Comparison of ENCODE assay signal across 8 cellular contexts in genomic region chr11:46808804-46809431, GRCh38. TPM values are rescaled to one million over a fixed set of nuclear protein-coding genes. Genes with fewer than 3 reads are reported as not detected.
DNase-seq lines count a peak whose midpoint lies in the region; ATAC-seq and TF ChIP-seq lines count a peak whose summit lies in the region.

No MANE protein-coding gene starts in this region.

- TF ChIP-seq CTCF in chondrocyte (IDR thresholded peaks at IDR 0.05) (peak; percentile 82), progenitor cell of endocrine pancreas (IDR thresholded peaks at IDR 0.05; ENCODE audit: unreplicated experiment) (peak; percentile 13), vagina (IDR thresholded peaks at IDR 0.05) (no peak)

- no peaks in the 10 kb centered on the region for H3K4me1 ChIP-seq in vagina

- H3K9me3 Mint-ChIP-seq in chondrocyte (ENCODE audit: low read depth) (no peaks in the 10 kb centered on the region), progenitor cell of endocrine pancreas (ENCODE audit: low read depth) (no peaks in the 10 kb centered on the region)

- peak overlapping the region; percentile 49 for H3K27ac Mint-ChIP-seq in chondrocyte (ENCODE audit: unreplicated experiment)
- H3K27ac Mint-ChIP-seq in progenitor cell of endocrine pancreas = peak overlapping the region; percentile 29

- intact Hi-C loops in vagina (cut with DNase I) = no loop called here

- no peak overlapping the region for H3K4me3 Mint-ChIP-seq in chondrocyte (ENCODE audit: unreplicated experiment)
- H3K4me3 Mint-ChIP-seq in progenitor cell of endocrine pancreas (ENCODE audit: low read depth) = no peak overlapping the region

- H3K4me3 ChIP-seq in vagina = no peak overlapping the region

- ATAC-seq in GM19467 (IDR thresholded peaks at IDR 0.05; ENCODE audit: unreplicated experiment) = no peak

- H3K27me3 Mint-ChIP-seq in chondrocyte (ENCODE audit: low read depth) = no peaks in the 10 kb centered on the region
- H3K27me3 Mint-ChIP-seq in progenitor cell of endocrine pancreas = no peaks in the 10 kb centered on the region

- H3K9me3 ChIP-seq in vagina = no peaks in the 10 kb centered on the region

- peaks cover 0 to 50% of the 10 kb centered on the region in 2 donors for H3K36me3 ChIP-seq in vagina

- H3K4me1 Mint-ChIP-seq in chondrocyte (ENCODE audit: low read depth) = peaks cover 11% of the 10 kb centered on the region
- no peaks in the 10 kb centered on the region for H3K4me1 Mint-ChIP-seq in progenitor cell of endocrine pancreas (ENCODE audit: low read depth)

- DNase-seq in NCI-H526 (lab: John Stamatoyannopoulos, UW) (peak; percentile 18 to 44), NCI-H526 treated with DMSO at 0.1 percent for 48 hours (lab: John Stamatoyannopoulos, UW) (no peak), MV-4-11 (lab: John Stamatoyannopoulos, UW) (peak; percentile 73), chondrocyte (ENCODE audit: low spot score) (no peak), progenitor cell of endocrine pancreas (ENCODE audit: low spot score, unreplicated experiment) (no peak), NCI-H774 (lab: John Stamatoyannopoulos, UW) (no peak), vagina (ENCODE audit: extremely low spot score in 2 of 2) (no peak)

- no peak overlapping the region for H3K27ac ChIP-seq in vagina

- TF ChIP-seq POLR2A in vagina (IDR thresholded peaks at IDR 0.05) = no peak

- no peaks in the 10 kb centered on the region for H3K27me3 ChIP-seq in vagina

- H3K36me3 Mint-ChIP-seq in chondrocyte (ENCODE audit: low read depth) (peaks cover 11% of the 10 kb centered on the region), progenitor cell of endocrine pancreas (ENCODE audit: insufficient read depth) (peaks cover 19% of the 10 kb centered on the region)

RNA-seq across cellular contexts. Expression of gene CKAP5, which starts 37.2 kb away (rescaled TPM):
- total RNA-seq in chondrocyte = 94.3 to 99.8 TPM (median 94.5 TPM) in 3 replicates
- 146 and 151 TPM in 2 replicates for total RNA-seq in progenitor cell of endocrine pancreas
- 32.9 TPM for total RNA-seq in vagina

Comparison
In these comparisons a context has a peak if more than half of its experiments do, and no peak if none do; other contexts are left out.
1. DNase-seq: peak in NCI-H526 (2 of 2) and MV-4-11 (single experiment); none in NCI-H526 treated with DMSO at 0.1 percent for 48 hours (single experiment), chondrocyte (single experiment), progenitor cell of endocrine pancreas (single experiment), NCI-H774 (single experiment) and vagina (0 of 2).
2. CTCF ChIP-seq: peak in chondrocyte (single experiment) and progenitor cell of endocrine pancreas (single experiment); none in vagina (0 of 3).